Comparison of ENCODE assay signal across 8 cellular contexts in the genomic region with DNA sequence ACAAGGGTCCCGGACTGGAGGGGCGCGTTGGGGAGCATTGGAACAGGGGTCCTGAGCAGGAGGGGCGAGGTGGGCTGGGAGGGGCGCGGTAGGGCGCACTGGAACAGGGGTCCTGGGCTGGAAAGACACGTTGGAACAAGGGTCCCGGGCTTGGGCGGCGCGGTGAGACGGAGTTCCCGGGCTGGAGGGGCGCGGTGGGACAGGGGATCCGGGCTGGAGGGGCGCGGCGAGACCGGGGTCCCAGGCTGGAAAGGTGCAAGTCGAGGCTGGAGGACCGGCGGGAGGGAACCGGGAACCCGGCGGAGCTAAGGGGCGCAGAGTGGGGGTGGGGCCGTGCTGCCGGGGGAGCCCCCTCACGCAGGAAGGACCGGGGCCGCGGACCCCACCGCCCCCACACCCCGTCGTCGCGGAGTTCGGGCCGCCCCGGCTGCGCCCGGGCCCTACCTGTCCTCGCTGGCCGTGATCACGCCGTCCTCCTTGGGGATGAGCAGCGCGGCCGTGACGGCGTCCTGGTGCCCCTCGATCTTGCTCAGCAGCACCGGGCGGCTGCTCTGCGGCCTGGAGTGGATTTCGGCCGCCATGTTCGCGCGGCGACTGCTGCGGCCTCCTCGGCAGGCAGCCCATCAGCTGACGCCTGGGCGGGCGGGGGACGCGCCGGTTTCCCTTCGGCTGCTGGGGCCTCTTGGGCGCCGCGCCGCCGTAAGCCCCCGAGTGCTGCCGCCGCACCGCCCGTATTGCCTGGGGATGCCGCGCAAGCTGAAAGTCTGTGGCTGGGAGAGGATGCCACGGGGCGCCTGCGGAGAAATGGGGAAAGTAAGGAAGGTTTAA. TPM values are rescaled to one million over a fixed set of nuclear protein-coding genes. Genes with fewer than 3 reads are reported as not detected.
DNase-seq lines count a peak whose midpoint lies in the region; ATAC-seq and TF ChIP-seq lines count a peak whose summit lies in the region.

A gene with protein sequence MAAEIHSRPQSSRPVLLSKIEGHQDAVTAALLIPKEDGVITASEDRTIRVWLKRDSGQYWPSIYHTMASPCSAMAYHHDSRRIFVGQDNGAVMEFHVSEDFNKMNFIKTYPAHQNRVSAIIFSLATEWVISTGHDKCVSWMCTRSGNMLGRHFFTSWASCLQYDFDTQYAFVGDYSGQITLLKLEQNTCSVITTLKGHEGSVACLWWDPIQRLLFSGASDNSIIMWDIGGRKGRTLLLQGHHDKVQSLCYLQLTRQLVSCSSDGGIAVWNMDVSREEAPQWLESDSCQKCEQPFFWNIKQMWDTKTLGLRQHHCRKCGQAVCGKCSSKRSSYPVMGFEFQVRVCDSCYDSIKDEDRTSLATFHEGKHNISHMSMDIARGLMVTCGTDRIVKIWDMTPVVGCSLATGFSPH (minus strand): TSS at position 632 of the 828 bp plus-strand sequence. CDS start 51 bp downstream, at position 581.

- H3K4me1 ChIP-seq in heart right ventricle (peaks cover 8 to 45% (median 36%) of the 10 kb centered on the region in 9 donors), upper lobe of left lung (peaks cover 25 to 53% (median 39%) of the 10 kb centered on the region in 4 donors)

- intact Hi-C loops in T-helper 1 cell treated with Interleukin-12 subunit alpha and Interleukin-12 subunit beta and Interleukin-4 antibody, amounts not matched to agents 30 ng/mL and 1 ng/mL, for 36 hours (cut with micrococcal nuclease) = loop anchor here (1.0 to 5.0 kb wide), 5 partner anchors 8 to 1523 kb away; partner anchors contain the start of genes MRPL44 and SGPP2
- intact Hi-C loops in heart right ventricle (cut with DNase I) = loop anchor here in 1 of 10 donors (5.0 kb wide), 1 partner anchor 38 kb away; no protein-coding TSS in a partner anchor

- DNase-seq in GM13977 (ENCODE audit: low spot score) (peak; percentile 95), NCI-H1436 (lab: John Stamatoyannopoulos, UW) (peak; percentile 74), amniotic epithelial cell (ENCODE audit: low read depth) (peak; percentile 86), heart right ventricle (peak; percentile 87 to 91), progenitor cell of endocrine pancreas (ENCODE audit: low spot score, unreplicated experiment) (peak; percentile 75), upper lobe of left lung (peak; percentile 92 to 98)

- H3K36me3 ChIP-seq in heart right ventricle = no peaks in the 10 kb centered on the region
- no peaks in the 10 kb centered on the region for H3K36me3 ChIP-seq in upper lobe of left lung

- peak in 3 of 4 donors; percentile 62 to 94 (median 66) for TF ChIP-seq POLR2A in upper lobe of left lung (IDR thresholded peaks at IDR 0.05)

- H3K4me1 Mint-ChIP-seq in progenitor cell of endocrine pancreas (ENCODE audit: low read depth) = peaks cover 26% of the 10 kb centered on the region

- peaks cover 7% of the 10 kb centered on the region for H3K36me3 Mint-ChIP-seq in progenitor cell of endocrine pancreas (ENCODE audit: insufficient read depth)

- peak in 1 of 4 donors; percentile 22 for TF ChIP-seq EP300 in upper lobe of left lung (IDR thresholded peaks at IDR 0.05)

- H3K27ac ChIP-seq in heart right ventricle (peak within 1 kb of the TSS; percentile 92 to 99 (median 96)), upper lobe of left lung (peak within 1 kb of the TSS; percentile 94 to 97 (median 96))

- TF ChIP-seq CTCF in GM13977 (IDR thresholded peaks at IDR 0.05; ENCODE audit: extremely low read depth, insufficient read depth, missing control alignments) = no peak
- peak in 1 of 9 donors; percentile 4 for TF ChIP-seq CTCF in heart right ventricle (IDR thresholded peaks at IDR 0.05)
- TF ChIP-seq CTCF in progenitor cell of endocrine pancreas (IDR thresholded peaks at IDR 0.05; ENCODE audit: unreplicated experiment) = no peak
- TF ChIP-seq CTCF in upper lobe of left lung (IDR thresholded peaks at IDR 0.05) = peak in 1 of 6 experiments; percentile 17

- H3K4me3 ChIP-seq in heart right ventricle (peak within 1 kb of the TSS; percentile 76 to 100 (median 97)), upper lobe of left lung (peak within 1 kb of the TSS; percentile 88 to 98 (median 96))

- in situ Hi-C loops in GM13977 (cut with MboI; ENCODE audit: low pct_unique_long_range_greater_than_20kb, low sequenced_read_pairs, unreplicated experiment) = no loop called here

- peak within 1 kb of the TSS; percentile 95 for H3K4me3 Mint-ChIP-seq in progenitor cell of endocrine pancreas (ENCODE audit: low read depth)

- ATAC-seq in HG02763 (IDR thresholded peaks at IDR 0.05; ENCODE audit: unreplicated experiment) = peak; percentile 81
- peak; percentile 96 to 98 (median 96) for ATAC-seq in heart right ventricle
- ATAC-seq in upper lobe of left lung (ENCODE audit: low FRiP score in 2 of 2) = peak; percentile 95 to 98

- peaks cover 0 to 3% (median 0%) of the 10 kb centered on the region in 11 donors for H3K9me3 ChIP-seq in heart right ventricle
- H3K9me3 ChIP-seq in upper lobe of left lung = no peaks in the 10 kb centered on the region

- WGBS in heart right ventricle, 2 donors = 0% methylated on average over 81 to 87 of the region's 87 CpGs
- 0 to 1% methylated on average over 21 to 64 of the region's 87 CpGs for WGBS in upper lobe of left lung, 2 donors

- no peaks in the 10 kb centered on the region for H3K27me3 Mint-ChIP-seq in progenitor cell of endocrine pancreas

- H3K9me3 Mint-ChIP-seq in progenitor cell of endocrine pancreas (ENCODE audit: low read depth) = peaks cover 3% of the 10 kb centered on the region

- H3K27me3 ChIP-seq in heart right ventricle (no peaks in the 10 kb centered on the region), upper lobe of left lung (no peaks in the 10 kb centered on the region)

- H3K27ac Mint-ChIP-seq in progenitor cell of endocrine pancreas = peak within 1 kb of the TSS; percentile 93

RNA-seq across cellular contexts. Expression of the gene that starts here (rescaled TPM):
- 55.6 and 56.7 TPM in 2 replicates for total RNA-seq in T-helper 1 cell treated with Interleukin-12 subunit alpha and Interleukin-12 subunit beta and Interleukin-4 antibody, amounts not matched to agents 30 ng/mL and 1 ng/mL, for 36 hours
- total RNA-seq in heart right ventricle (10 to 100 TPM; 10.9 to 25.9 (median 14.7) TPM), progenitor cell of endocrine pancreas (52.3 and 54.6 TPM in 2 replicates), upper lobe of left lung (10 to 100 TPM; 32.6 to 90.1 (median 41.2) TPM)
- polyA plus RNA-seq in heart right ventricle = 10 to 100 TPM in 1 of 2 donors, 1 to 10 TPM in 1; 8.1 to 10.8 TPM

Comparison
In these comparisons a context has a peak if more than half of its experiments do, and no peak if none do; other contexts are left out.
1. Peak in every context shown above with its lines: DNase-seq, ATAC-seq, H3K4me3 ChIP-seq and H3K27ac ChIP-seq.